Comparison of ENCODE assay signal across 18 cellular contexts in the genomic region with DNA sequence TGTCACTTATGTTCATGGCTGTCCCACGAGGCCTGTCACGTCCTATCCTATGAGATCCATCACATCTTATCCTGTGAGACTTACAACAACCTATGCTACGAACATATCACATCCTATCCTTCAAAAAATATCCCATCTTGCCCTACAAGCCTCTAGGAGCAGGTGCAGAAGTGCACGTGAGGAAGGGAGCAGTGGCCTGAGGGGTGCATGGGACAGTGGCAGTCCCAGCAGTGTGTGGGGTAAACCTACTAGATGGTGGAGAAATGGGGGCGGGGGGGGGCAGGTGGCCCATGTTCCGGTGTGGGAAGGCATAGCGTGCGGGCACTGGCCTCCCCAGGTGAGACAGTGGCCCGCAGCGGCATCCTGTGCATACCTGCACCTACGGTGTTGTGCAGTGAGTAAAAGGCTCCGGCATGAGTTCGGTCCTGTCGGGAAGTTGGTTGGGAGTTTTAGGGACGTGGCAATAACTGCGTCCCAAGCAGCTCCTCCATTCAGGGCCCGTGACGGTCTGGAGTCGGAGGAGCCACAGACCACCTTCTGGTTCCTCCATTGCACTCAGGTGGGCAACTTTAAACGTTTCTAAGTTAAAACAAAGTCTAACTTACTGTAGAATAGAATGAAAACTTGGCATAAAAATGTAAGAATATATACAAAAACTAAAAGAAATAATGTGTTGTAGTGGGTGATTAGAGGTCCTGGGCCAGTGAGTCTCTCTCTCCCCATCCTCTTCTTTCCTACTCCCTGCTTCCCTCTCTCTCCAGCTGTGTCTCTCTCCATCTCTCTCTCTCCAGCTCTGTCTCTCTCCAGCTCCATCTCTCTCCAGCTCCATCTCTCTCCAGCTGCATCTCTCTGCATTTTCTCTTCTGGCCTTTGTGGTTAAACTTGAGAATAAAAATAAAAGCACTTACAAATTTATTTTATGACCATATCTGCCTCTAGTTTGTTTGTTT. TPM values are rescaled to one million over a fixed set of nuclear protein-coding genes. Genes with fewer than 3 reads are reported as not detected.
DNase-seq lines count a peak whose midpoint lies in the region; ATAC-seq and TF ChIP-seq lines count a peak whose summit lies in the region.
"Had no signal": no experiment of that assay in that cellular context is flagged by ENCODE, and none has a peak within 500 bp of the region (broad histone marks: within the 10 kb centered on the region; RNA-seq: fewer than 3 reads in every experiment).

No MANE protein-coding gene starts in this region.

- DNase-seq in cardiac muscle cell (ENCODE audit: low read depth in 1 of 2, low spot score in 1 of 2), result no peak
- no peak for DNase-seq in heart right ventricle
- DNase-seq in RWPE2 (ENCODE audit: low spot score), result peak; percentile 25
- peak; percentile 53 for DNase-seq in upper lobe of right lung
- DNase-seq in endodermal cell, result no peak
- DNase-seq in activated CD4-positive, alpha-beta T cell treated with anti-CD3 and anti-CD28 coated beads, Interleukin-2, amount 50 U/mL, for 48 hours, result no peak
- DNase-seq: 8988T; BE2C; CD8-positive, alpha-beta T cell; DMS79; HCEC 1CT; KBM-7; NCI-H1930; NCI-H526 treated with DMSO at 0.1 percent for 48 hours; NK-92 treated with Interleukin-12 subunit alpha and Interleukin-12 subunit beta, amount 100 ng/mL, for 24 hours; SJCRH30 had no signal

- H3K27me3 ChIP-seq in cardiac muscle cell (no peaks in the 10 kb centered on the region), heart right ventricle (no peaks in the 10 kb centered on the region), RWPE2 (ENCODE audit: insufficient read depth, poor library complexity, severe bottlenecking) (no peaks in the 10 kb centered on the region), upper lobe of right lung (no peaks in the 10 kb centered on the region), endodermal cell (ENCODE audit: control insufficient read depth, insufficient read depth, low read length, poor library complexity, severe bottlenecking) (no peaks in the 10 kb centered on the region)
- H3K27me3 ChIP-seq: BE2C, SJCRH30 had no signal

- no peaks in the 10 kb centered on the region for H3K9me3 Mint-ChIP-seq in nephron
- no peaks in the 10 kb centered on the region for H3K9me3 Mint-ChIP-seq in endodermal cell
- no peaks in the 10 kb centered on the region for H3K9me3 Mint-ChIP-seq in stimulated activated memory B cell treated with anti-CD40 and anti-IgM and Interleukin-4, amounts not matched to agents 10 μg/mL and 1 μg/mL and 100 μg/mL, for 72 hours
- H3K9me3 Mint-ChIP-seq: CD8-positive, alpha-beta T cell had no signal

- H3K36me3 ChIP-seq in cardiac muscle cell (no peaks in the 10 kb centered on the region), heart right ventricle (no peaks in the 10 kb centered on the region), RWPE2 (ENCODE audit: low read depth) (no peaks in the 10 kb centered on the region), upper lobe of right lung (no peaks in the 10 kb centered on the region), endodermal cell (ENCODE audit: control insufficient read depth, insufficient read depth, low read length) (peaks cover 8% of the 10 kb centered on the region)
- H3K36me3 ChIP-seq: BE2C, SJCRH30 had no signal

- H3K27ac ChIP-seq in cardiac muscle cell, result peak overlapping the region; percentile 99
- H3K27ac ChIP-seq in heart right ventricle, result peak overlapping the region in 5 of 10 donors; percentile 85 to 93 (median 91)
- no peak overlapping the region for H3K27ac ChIP-seq in RWPE2 (ENCODE audit: poor library complexity, severe bottlenecking)
- no peak overlapping the region for H3K27ac ChIP-seq in upper lobe of right lung
- H3K27ac ChIP-seq in endodermal cell (ENCODE audit: low read depth, low read length), result no peak overlapping the region
- H3K27ac ChIP-seq: SJCRH30 had no signal

- H3K4me1 ChIP-seq in cardiac muscle cell (ENCODE audit: low read depth) (peaks cover 78% of the 10 kb centered on the region), heart right ventricle (peaks cover 7 to 81% (median 52%) of the 10 kb centered on the region in 9 donors), RWPE2 (ENCODE audit: insufficient read depth, poor library complexity, severe bottlenecking) (no peaks in the 10 kb centered on the region), upper lobe of right lung (peaks cover 22% of the 10 kb centered on the region), endodermal cell (ENCODE audit: control insufficient read depth, insufficient read depth, low read length) (peaks cover 7% of the 10 kb centered on the region)

- H3K36me3 Mint-ChIP-seq in nephron (ENCODE audit: low read depth) (no peaks in the 10 kb centered on the region), endodermal cell (ENCODE audit: low read depth) (no peaks in the 10 kb centered on the region)
- peaks cover 20% of the 10 kb centered on the region for H3K36me3 Mint-ChIP-seq in stimulated activated memory B cell treated with anti-CD40 and anti-IgM and Interleukin-4, amounts not matched to agents 10 μg/mL and 1 μg/mL and 100 μg/mL, for 72 hours
- H3K36me3 Mint-ChIP-seq: CD8-positive, alpha-beta T cell had no signal

- TF ChIP-seq CTCF in cardiac muscle cell (IDR thresholded peaks at IDR 0.05; ENCODE audit: low read depth, low read length), result no peak
- TF ChIP-seq CTCF in heart right ventricle (IDR thresholded peaks at IDR 0.05), result no peak
- no peak for TF ChIP-seq CTCF in RWPE2 (IDR thresholded peaks at IDR 0.05; ENCODE audit: poor library complexity, severe bottlenecking)
- TF ChIP-seq CTCF in nephron (IDR thresholded peaks at IDR 0.05; ENCODE audit: unreplicated experiment in 3 of 3), result no peak
- TF ChIP-seq CTCF in upper lobe of right lung (IDR thresholded peaks at IDR 0.05), result no peak
- no peak for TF ChIP-seq CTCF in endodermal cell (conservative IDR thresholded peaks at IDR 0.05)

- H3K9me3 ChIP-seq in cardiac muscle cell (ENCODE audit: low read depth) (no peaks in the 10 kb centered on the region), heart right ventricle (no peaks in the 10 kb centered on the region), RWPE2 (ENCODE audit: severe bottlenecking) (no peaks in the 10 kb centered on the region), upper lobe of right lung (no peaks in the 10 kb centered on the region), endodermal cell (ENCODE audit: control insufficient read depth, low read length) (no peaks in the 10 kb centered on the region)
- H3K9me3 ChIP-seq: BE2C, SJCRH30 had no signal

- 92 to 94% methylated on average over 20 of the region's 20 CpGs for WGBS in heart right ventricle, 2 donors
- WGBS in endodermal cell (ENCODE audit: insufficient coverage in 1 of 2, insufficient read length in 1 of 2), 2 experiments, result 89 to 91% methylated on average over 17 to 19 of the region's 20 CpGs

- H3K4me3 ChIP-seq in cardiac muscle cell, result no peak overlapping the region
- H3K4me3 ChIP-seq in heart right ventricle, result no peak overlapping the region
- no peak overlapping the region for H3K4me3 ChIP-seq in RWPE2 (ENCODE audit: severe bottlenecking)
- no peak overlapping the region for H3K4me3 ChIP-seq in upper lobe of right lung
- no peak overlapping the region for H3K4me3 ChIP-seq in endodermal cell (ENCODE audit: low read length)
- H3K4me3 ChIP-seq: SJCRH30 had no signal

- intact Hi-C loops in heart right ventricle (cut with DNase I), result loop anchor here in 2 of 10 donors (5.0 kb wide), 2 partner anchors 40 kb away; a partner anchor contains a TSS
- intact Hi-C loops in upper lobe of right lung (cut with DNase I), result no loop called here

- H3K4me1 Mint-ChIP-seq in nephron (peaks cover 60% of the 10 kb centered on the region), endodermal cell (peaks cover 61% of the 10 kb centered on the region)
- H3K4me1 Mint-ChIP-seq in stimulated activated memory B cell treated with anti-CD40 and anti-IgM and Interleukin-4, amounts not matched to agents 10 μg/mL and 1 μg/mL and 100 μg/mL, for 72 hours, result peaks cover 13% of the 10 kb centered on the region

- H3K27ac Mint-ChIP-seq in nephron (peak overlapping the region in 2 of 3 experiments; percentile 10 to 67), endodermal cell (no peak overlapping the region)
- H3K27ac Mint-ChIP-seq in stimulated activated memory B cell treated with anti-CD40 and anti-IgM and Interleukin-4, amounts not matched to agents 10 μg/mL and 1 μg/mL and 100 μg/mL, for 72 hours, result no peak overlapping the region
- H3K27ac Mint-ChIP-seq: CD8-positive, alpha-beta T cell had no signal

- peaks cover 3% of the 10 kb centered on the region for H3K27me3 Mint-ChIP-seq in nephron (ENCODE audit: low read depth)
- no peaks in the 10 kb centered on the region for H3K27me3 Mint-ChIP-seq in endodermal cell (ENCODE audit: insufficient read depth)
- H3K27me3 Mint-ChIP-seq in stimulated activated memory B cell treated with anti-CD40 and anti-IgM and Interleukin-4, amounts not matched to agents 10 μg/mL and 1 μg/mL and 100 μg/mL, for 72 hours, result no peaks in the 10 kb centered on the region

- H3K9ac ChIP-seq in endodermal cell (ENCODE audit: extremely low read depth, low read length, poor library complexity, severe bottlenecking), result no peak overlapping the region

- no peak overlapping the region for H3K4me3 Mint-ChIP-seq in nephron
- no peak overlapping the region for H3K4me3 Mint-ChIP-seq in endodermal cell
- no peak overlapping the region for H3K4me3 Mint-ChIP-seq in stimulated activated memory B cell treated with anti-CD40 and anti-IgM and Interleukin-4, amounts not matched to agents 10 μg/mL and 1 μg/mL and 100 μg/mL, for 72 hours
- H3K4me3 Mint-ChIP-seq: CD8-positive, alpha-beta T cell had no signal

- ATAC-seq in heart right ventricle (no peak), RWPE2 (ENCODE audit: low read depth) (no peak), upper lobe of right lung (no peak)
- no peak for ATAC-seq in stimulated activated memory B cell treated with anti-CD40 and anti-IgM and Interleukin-4, amounts not matched to agents 10 μg/mL and 1 μg/mL and 100 μg/mL, for 72 hours
- ATAC-seq: CD8-positive, alpha-beta T cell had no signal

RNA-seq across cellular contexts. Expression of a gene that starts 42.1 kb away (rescaled TPM):
- 25.2 and 42.9 TPM in 2 replicates for total RNA-seq in cardiac muscle cell
- 38.0 and 55.7 TPM in 2 replicates for polyA plus RNA-seq in cardiac muscle cell
- 100 to 1,000 TPM in 6 of 10 donors, 10 to 100 TPM in 4; 81.1 to 164 (median 118) TPM for total RNA-seq in heart right ventricle
- 10 to 100 TPM; 20.0 to 24.9 TPM for polyA plus RNA-seq in heart right ventricle
- 377 TPM for total RNA-seq in upper lobe of right lung
- total RNA-seq in endodermal cell, result 100 to 1,000 TPM; 122 to 140 TPM
- 32.6 TPM for polyA plus RNA-seq in endodermal cell (2013, experiment 1 of 2)
- 30.0 TPM for polyA plus RNA-seq in endodermal cell (2013, experiment 2 of 2)

Comparison
In these comparisons a context has a peak if more than half of its experiments do, and no peak if none do; other contexts are left out.
1. DNase-seq: peak in RWPE2 (single experiment) and upper lobe of right lung (single experiment); none in cardiac muscle cell (0 of 2), heart right ventricle (0 of 2), endodermal cell (single experiment) and activated CD4-positive, alpha-beta T cell treated with anti-CD3 and anti-CD28 coated beads, Interleukin-2, amount 50 U/mL, for 48 hours (0 of 2).
2. H3K27ac Mint-ChIP-seq: peak in nephron (2 of 3); none in endodermal cell (single experiment) and stimulated activated memory B cell treated with anti-CD40 and anti-IgM and Interleukin-4, amounts not matched to agents 10 μg/mL and 1 μg/mL and 100 μg/mL, for 72 hours (single experiment).